In the genomic region with DNA sequence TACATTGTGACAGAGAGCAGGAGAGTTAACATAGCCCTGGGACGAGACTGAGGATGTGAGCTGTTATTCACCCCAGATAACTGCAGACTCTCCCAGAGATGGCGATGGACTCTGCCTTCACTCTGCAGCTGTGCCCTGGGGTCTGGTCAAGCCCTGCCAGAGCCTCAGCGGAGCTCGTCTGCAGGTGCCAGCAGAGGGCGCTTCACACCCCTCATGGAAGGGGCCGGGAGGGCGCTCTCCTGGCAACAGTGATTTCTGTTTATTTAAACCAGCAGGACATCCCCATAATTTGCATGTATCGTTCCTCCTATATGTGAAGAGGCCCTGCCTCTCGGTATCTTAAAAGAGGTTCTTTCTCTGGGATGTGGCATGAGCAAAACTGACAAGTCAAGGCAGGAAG, we compare ENCODE assay signal across 8 cellular contexts.
A peak's percentile ranks its signal among the peaks of the same experiment; 100 is the strongest.
DNase-seq lines count a peak whose midpoint lies in the region; ATAC-seq, FAIRE-seq and TF ChIP-seq lines count a peak whose summit lies in the region.
"Not testable (repeated sequence)": the region's sequence is repeated elsewhere in the genome, so short reads cannot be mapped to it uniquely, and the experiment has no call there.

No MANE protein-coding gene starts in this region.

- H4K20me1 ChIP-seq in DOHH2 (ENCODE audit: control insufficient read depth, insufficient read depth, low read depth, low read length); OCI-LY1 (ENCODE audit: insufficient read depth, low read length); H1 (replicated peaks in 1 of 2; ENCODE audit: control insufficient read depth in 1 of 2, insufficient read depth in 2 of 2, low read length in 2 of 2): not testable (repeated sequence)

- POLR2A ChIA-PET in H1 (lab: Charles Lee; ENCODE audit: partially characterized antibody); naive thymus-derived CD4-positive, alpha-beta T cell (lab: Charles Lee): not testable (repeated sequence)

- not testable (repeated sequence) for H3K9me3 Mint-ChIP-seq in naive thymus-derived CD4-positive, alpha-beta T cell

- H3K9ac ChIP-seq in OCI-LY1 (ENCODE audit: low read length); H1 (replicated peaks in 1 of 4; ENCODE audit: extremely low read depth in 1 of 4, low read depth in 3 of 4, low read length in 3 of 4): not testable (repeated sequence)

- not testable (repeated sequence) for TF ChIP-seq POLR2A in H1 (IDR thresholded peaks at IDR 0.05; ENCODE audit: control extremely low read depth in 1 of 2, low read depth in 2 of 2, low read length in 2 of 2)

- H2AFZ ChIP-seq in OCI-LY1 (ENCODE audit: low read length); H1 (ENCODE audit: low read length): not testable (repeated sequence)

- not testable (repeated sequence) for H3K18ac ChIP-seq in H1 (ENCODE audit: extremely low read depth, low read length)

- H3K27ac ChIP-seq in DOHH2 (ENCODE audit: low read depth, low read length); OCI-LY1 (ENCODE audit: low read depth, low read length, poor library complexity, severe bottlenecking); H1 (ENCODE audit: low read depth, low read length); naive thymus-derived CD4-positive, alpha-beta T cell (ENCODE audit: low read depth, low read length): not testable (repeated sequence)

- not testable (repeated sequence) for H3K36me3 ChIP-seq in DOHH2 (ENCODE audit: control insufficient read depth, low read length); OCI-LY1 (ENCODE audit: insufficient read depth, low read length); H1 (ENCODE audit: control insufficient read depth in 2 of 4, insufficient read depth in 4 of 4, low read length in 3 of 4); naive thymus-derived CD4-positive, alpha-beta T cell (ENCODE audit: control insufficient read depth in 2 of 3, insufficient read depth in 3 of 3, low read length in 3 of 3)

- WGBS in H1 (ENCODE audit: extremely low coverage in 1 of 2, insufficient coverage in 1 of 2, insufficient read length in 1 of 2, insufficient replicate concordance in 2 of 2, low coverage in 1 of 2, low lambda C conversion rate in 2 of 2, missing lambda C conversion rate in 1 of 2), 2 experiments: 4% methylated on average over 7 of the region's 9 CpGs; no CpG with 5 or more reads in 1 of the 2 experiments

- intact Hi-C loops in naive thymus-derived CD4-positive, alpha-beta T cell (cut with micrococcal nuclease): not testable (repeated sequence)

- not testable (repeated sequence) for TF ChIP-seq EP300 in H1 (IDR thresholded peaks at IDR 0.05; ENCODE audit: borderline replicate concordance in 1 of 2, low read depth in 2 of 2, low read length in 2 of 2)

- not testable (repeated sequence) for H3K4ac ChIP-seq in H1 (replicated peaks; ENCODE audit: insufficient read length, low read depth, low read length)

- H3K4me3 Mint-ChIP-seq in naive thymus-derived CD4-positive, alpha-beta T cell: not testable (repeated sequence)

- not testable (repeated sequence) for H3K79me1 ChIP-seq in H1 (ENCODE audit: low read depth, low read length)

- not testable (repeated sequence) for H3K79me2 ChIP-seq in DOHH2 (ENCODE audit: control insufficient read depth, low read length); OCI-LY1 (ENCODE audit: insufficient read depth, low read length); H1 (ENCODE audit: control insufficient read depth in 1 of 2, insufficient read depth in 2 of 2, low read length in 2 of 2)

- H2BK120ac ChIP-seq in H1 (replicated peaks; ENCODE audit: low read depth, low read length): not testable (repeated sequence)

- H3K56ac ChIP-seq in H1 (replicated peaks; ENCODE audit: insufficient read length, low read depth, low read length): not testable (repeated sequence)

- CTCF ChIA-PET in H1 (lab: Charles Lee; ENCODE audit: partially characterized antibody); naive thymus-derived CD4-positive, alpha-beta T cell (lab: Charles Lee): not testable (repeated sequence)

- not testable (repeated sequence) for H3K14ac ChIP-seq in H1 (ENCODE audit: insufficient read length)

- peak; percentile 52 for FAIRE-seq in H1 (lab: Jason Lieb, UNC)

- H3K36me3 Mint-ChIP-seq in naive thymus-derived CD4-positive, alpha-beta T cell: not testable (repeated sequence)

- H3K23me2 ChIP-seq in H1 (ENCODE audit: low read depth, low read length): not testable (repeated sequence)

- H3K4me1 ChIP-seq in DOHH2 (ENCODE audit: control insufficient read depth, low read length); OCI-LY1 (ENCODE audit: insufficient read depth, low read length, severe bottlenecking); H1 (replicated peaks in 1 of 4; ENCODE audit: control insufficient read depth in 3 of 4, insufficient read depth in 4 of 4, low read length in 3 of 4); naive thymus-derived CD4-positive, alpha-beta T cell (ENCODE audit: control insufficient read depth in 2 of 2, insufficient read depth in 2 of 2, low read length in 2 of 2): not testable (repeated sequence)

- not testable (repeated sequence) for H2BK5ac ChIP-seq in H1 (ENCODE audit: low read depth, low read length)

- not testable (repeated sequence) for H3F3A ChIP-seq in DOHH2 (ENCODE audit: control insufficient read depth, insufficient read depth); OCI-LY1 (ENCODE audit: insufficient read depth, low read length)

- H3K27me3 ChIP-seq in DOHH2 (ENCODE audit: control insufficient read depth, low read length); OCI-LY1 (ENCODE audit: insufficient read depth, low read length); H1 (replicated peaks in 1 of 4; ENCODE audit: control insufficient read depth in 3 of 4, extremely low read depth in 1 of 4, insufficient read depth in 3 of 4, low read length in 3 of 4); naive thymus-derived CD4-positive, alpha-beta T cell (ENCODE audit: control insufficient read depth in 2 of 2, insufficient read depth in 2 of 2, low read length in 2 of 2): not testable (repeated sequence)

- H3K27me3 Mint-ChIP-seq in naive thymus-derived CD4-positive, alpha-beta T cell: not testable (repeated sequence)

- H3K9me2 ChIP-seq in DOHH2 (replicated peaks; ENCODE audit: control insufficient read depth, low read length); OCI-LY1 (ENCODE audit: low read depth, low read length): not testable (repeated sequence)

- H2BK15ac ChIP-seq in H1 (ENCODE audit: low read length): not testable (repeated sequence)

- TF ChIP-seq CTCF in DOHH2 (IDR thresholded peaks at IDR 0.05; ENCODE audit: low read depth, low read length, poor library complexity, severe bottlenecking) (peak; percentile 23), OCI-LY1 (IDR thresholded peaks at IDR 0.05; ENCODE audit: low read length) (peak; percentile 24; the same call in 1 of the 2 replicates), H1 (IDR thresholded peaks at IDR 0.05; ENCODE audit: control extremely low read depth in 1 of 3, insufficient read depth in 1 of 3, low read depth in 1 of 3, low read length in 3 of 3) (peak in 1 of 3 experiments; percentile 4; a peak in 2 of 4 replicates)

- not testable (repeated sequence) for DNase-seq in H1 (ENCODE audit: low read depth in 1 of 2, low spot score in 2 of 2); naive thymus-derived CD4-positive, alpha-beta T cell

- H2BK20ac ChIP-seq in H1 (ENCODE audit: low read length): not testable (repeated sequence)

- H4K8ac ChIP-seq in H1 (ENCODE audit: extremely low read depth, insufficient read depth, low read length): not testable (repeated sequence)

- H3K9me3 ChIP-seq in DOHH2 (ENCODE audit: control insufficient read depth, insufficient read depth, low read length); OCI-LY1 (ENCODE audit: low read length); H1 (ENCODE audit: insufficient read depth in 2 of 2, low read depth in 1 of 2, low read length in 1 of 2); naive thymus-derived CD4-positive, alpha-beta T cell (ENCODE audit: control insufficient read depth in 2 of 3, low read length in 3 of 3): not testable (repeated sequence)

- not testable (repeated sequence) for TF ChIP-seq RAD21 in H1 (IDR thresholded peaks at IDR 0.05 in 1 of 2, conservative IDR thresholded peaks at IDR 0.05 in 1 of 2; ENCODE audit: low read depth in 2 of 2, low read length in 2 of 2)

- not testable (repeated sequence) for H2BK12ac ChIP-seq in H1 (ENCODE audit: low read depth, low read length)

- not testable (repeated sequence) for H3K27ac Mint-ChIP-seq in naive thymus-derived CD4-positive, alpha-beta T cell

- H4K91ac ChIP-seq in H1 (replicated peaks; ENCODE audit: insufficient read length, low read length): not testable (repeated sequence)

- not testable (repeated sequence) for H2AK5ac ChIP-seq in H1 (ENCODE audit: low read depth, low read length)

- H3K23ac ChIP-seq in H1 (ENCODE audit: insufficient read length): not testable (repeated sequence)

- not testable (repeated sequence) for H3K4me3 ChIP-seq in DOHH2 (ENCODE audit: low read length); OCI-LY1 (ENCODE audit: low read depth, low read length, poor library complexity, severe bottlenecking); H1 (ENCODE audit: extremely low read depth in 1 of 4, insufficient read depth in 2 of 4, low read depth in 3 of 4, low read length in 4 of 4); naive thymus-derived CD4-positive, alpha-beta T cell (ENCODE audit: low read length)

- peak; percentile 49 for ATAC-seq in GM18858 (IDR thresholded peaks at IDR 0.05; ENCODE audit: unreplicated experiment)
- ATAC-seq in GM21528 (IDR thresholded peaks at IDR 0.05; ENCODE audit: low FRiP score, unreplicated experiment): peak; percentile 61
- peak; percentile 71 for ATAC-seq in HG02678 (IDR thresholded peaks at IDR 0.05; ENCODE audit: unreplicated experiment)
- ATAC-seq in HG03342 (IDR thresholded peaks at IDR 0.05; ENCODE audit: unreplicated experiment): peak; percentile 85
- peak; percentile 36 for ATAC-seq in naive thymus-derived CD4-positive, alpha-beta T cell

- H3K4me2 ChIP-seq in DOHH2 (ENCODE audit: low read length); OCI-LY1 (ENCODE audit: low read length); H1 (ENCODE audit: insufficient read depth in 1 of 2, low read depth in 2 of 2, low read length in 2 of 2): not testable (repeated sequence)

- not testable (repeated sequence) for H3K4me1 Mint-ChIP-seq in naive thymus-derived CD4-positive, alpha-beta T cell

- H4K5ac ChIP-seq in H1 (ENCODE audit: insufficient read length, low read depth, low read length): not testable (repeated sequence)
